15 cellular contexts compared by ENCODE assay signal in the genomic region with DNA sequence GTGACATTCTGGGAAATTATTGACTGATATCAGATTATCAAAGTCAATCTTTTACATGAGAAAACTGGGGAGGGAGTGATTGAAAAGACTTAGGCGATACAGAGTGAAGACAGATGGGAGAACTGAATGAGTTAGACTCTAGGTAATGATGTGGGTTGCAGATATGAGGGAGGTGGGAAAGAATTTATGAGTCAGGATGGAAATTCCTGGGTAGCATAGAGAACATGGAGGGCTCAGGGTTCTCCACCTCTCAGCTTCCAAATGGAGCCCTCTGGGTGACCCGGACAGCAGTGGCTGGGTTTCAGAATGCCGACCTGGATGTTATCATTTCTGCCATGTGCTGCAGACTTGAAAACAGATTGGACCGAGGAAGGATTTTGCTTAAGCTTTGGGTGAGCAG.
A peak's percentile ranks its signal among the peaks of the same experiment; 100 is the strongest.
DNase-seq lines count a peak whose midpoint lies in the region; ATAC-seq, FAIRE-seq and TF ChIP-seq lines count a peak whose summit lies in the region.
"Had no signal": no experiment of that assay in that cellular context is flagged by ENCODE, and none has a peak within 500 bp of the region (broad histone marks: within the 10 kb centered on the region; RNA-seq: fewer than 3 reads in every experiment).

No MANE protein-coding gene starts in this region.

- FAIRE-seq in endothelial cell of umbilical vein (lab: Jason Lieb, UNC), result no peak

- H3K4me2 ChIP-seq in endothelial cell of umbilical vein (ENCODE audit: insufficient read depth, low read length) (no peak overlapping the region), osteoblast (ENCODE audit: insufficient read depth, low read length) (no peak overlapping the region)

- TF ChIP-seq POLR2A in endothelial cell of umbilical vein (IDR thresholded peaks at IDR 0.05; ENCODE audit: low read depth, low read length), result no peak

- H3K27ac ChIP-seq in RWPE2 (ENCODE audit: poor library complexity, severe bottlenecking) (no peak overlapping the region), endothelial cell of umbilical vein (ENCODE audit: insufficient read depth, low read depth, low read length) (no peak overlapping the region), osteoblast (ENCODE audit: low read depth, low read length) (no peak overlapping the region)
- H3K27ac ChIP-seq: ascending aorta, gastrocnemius medialis, spleen, VCaP had no signal

- no peaks in the 10 kb centered on the region for H3K36me3 ChIP-seq in RWPE2 (ENCODE audit: low read depth)
- no peaks in the 10 kb centered on the region for H3K36me3 ChIP-seq in endothelial cell of umbilical vein (ENCODE audit: control insufficient read depth in 2 of 2, extremely low read depth in 1 of 2, insufficient read depth in 2 of 2, low read length in 2 of 2)
- H3K36me3 ChIP-seq in osteoblast (ENCODE audit: insufficient read depth, low read length), result no peaks in the 10 kb centered on the region
- H3K36me3 ChIP-seq: ascending aorta, gastrocnemius medialis, spleen had no signal

- no peaks in the 10 kb centered on the region for H3K9me3 Mint-ChIP-seq in activated T-cell treated with anti-CD3 and anti-CD28 coated beads, Interleukin-2, amount 50 U/mL, for 72 hours

- intact Hi-C loops in endothelial cell of umbilical vein (cut with micrococcal nuclease), result no loop called here

- H4K20me1 ChIP-seq in endothelial cell of umbilical vein (replicated peaks; ENCODE audit: control insufficient read depth, extremely low read depth, insufficient read depth, low read length), result no peaks in the 10 kb centered on the region
- no peaks in the 10 kb centered on the region for H4K20me1 ChIP-seq in osteoblast (ENCODE audit: insufficient read depth, low read length)

- dilution Hi-C loops in endothelial cell of umbilical vein (cut with MboI; ENCODE audit: extremely low pct_ligation_motif_present, low sequenced_read_pairs), result no loop called here

- no peak for TF ChIP-seq CTCF in RWPE2 (IDR thresholded peaks at IDR 0.05; ENCODE audit: poor library complexity, severe bottlenecking)
- TF ChIP-seq CTCF in endothelial cell of umbilical vein (IDR thresholded peaks at IDR 0.05; ENCODE audit: extremely low read depth in 1 of 2, insufficient read depth in 1 of 2, low read depth in 1 of 2, low read length in 2 of 2), result no peak
- no peak for TF ChIP-seq CTCF in osteoblast (IDR thresholded peaks at IDR 0.05; ENCODE audit: extremely low read depth, low read depth, low read length)

- H3K9me3 ChIP-seq in RWPE2 (ENCODE audit: severe bottlenecking) (no peaks in the 10 kb centered on the region), endothelial cell of umbilical vein (replicated peaks; ENCODE audit: control insufficient read depth, insufficient read depth, low read length) (no peaks in the 10 kb centered on the region), osteoblast (ENCODE audit: low read depth, low read length) (no peaks in the 10 kb centered on the region)
- H3K9me3 ChIP-seq: ascending aorta, gastrocnemius medialis, spleen had no signal

- H2AFZ ChIP-seq in endothelial cell of umbilical vein (ENCODE audit: low read depth, low read length) (no peak overlapping the region), osteoblast (ENCODE audit: low read length) (no peak overlapping the region)

- no peaks in the 10 kb centered on the region for H3K9me1 ChIP-seq in endothelial cell of umbilical vein (replicated peaks; ENCODE audit: control insufficient read depth, extremely low read depth, insufficient read depth, low read length)

- H3K4me3 ChIP-seq in RWPE2 (ENCODE audit: severe bottlenecking), result no peak overlapping the region
- H3K4me3 ChIP-seq in endothelial cell of umbilical vein (replicated peaks in 1 of 3; ENCODE audit: insufficient read depth in 1 of 3, low read depth in 1 of 3, low read length in 3 of 3), result no peak overlapping the region
- H3K4me3 ChIP-seq in osteoblast (ENCODE audit: insufficient read depth, low read length), result no peak overlapping the region
- H3K4me3 ChIP-seq: ascending aorta, gastrocnemius medialis, spleen had no signal

- ATAC-seq in RWPE2 (ENCODE audit: low read depth) (peak; percentile 62; the same call in 1 of the 3 replicates), GM18873 (IDR thresholded peaks at IDR 0.05; ENCODE audit: low FRiP score, unreplicated experiment) (no peak)
- no peak for ATAC-seq in activated T-cell treated with anti-CD3 and anti-CD28 coated beads, Interleukin-2, amount 50 U/mL, for 72 hours (replicated peaks in 1 of 2)
- ATAC-seq: gastrocnemius medialis; stimulated activated naive CD8-positive, alpha-beta T cell treated with anti-CD3 and anti-CD28 coated beads, Interleukin-15, Interleukin-2, amounts not matched to agents 100 U/mL and 50 U/mL, for 24 hours had no signal

- CTCF ChIA-PET in endothelial cell of umbilical vein (lab: Charles Lee), result interaction anchor here (1.2 kb wide), 1 partner anchor 15 kb away, joined by 3 read pairs; no protein-coding TSS in a partner anchor

- POLR2A ChIA-PET in endothelial cell of umbilical vein (lab: Charles Lee), result no interaction called here

- H3K4me1 ChIP-seq in RWPE2 (ENCODE audit: insufficient read depth, poor library complexity, severe bottlenecking) (peaks cover 9% of the 10 kb centered on the region), endothelial cell of umbilical vein (ENCODE audit: control insufficient read depth, extremely low read depth, insufficient read depth, low read length) (peaks cover 5% of the 10 kb centered on the region), osteoblast (ENCODE audit: insufficient read depth, low read length) (peaks cover 23% of the 10 kb centered on the region)
- H3K4me1 ChIP-seq: gastrocnemius medialis, spleen had no signal

- no peak overlapping the region for H3K27ac Mint-ChIP-seq in activated T-cell treated with anti-CD3 and anti-CD28 coated beads, Interleukin-2, amount 50 U/mL, for 72 hours

- no TSS peak for BruUV-seq in endothelial cell of umbilical vein (replicated peaks; lab: Mats Ljungman, UMichigan)

- H3K79me2 ChIP-seq in endothelial cell of umbilical vein (ENCODE audit: control insufficient read depth, insufficient read depth, low read length) (no peaks in the 10 kb centered on the region), osteoblast (ENCODE audit: insufficient read depth, low read length) (no peaks in the 10 kb centered on the region)

- no peak overlapping the region for H3K9ac ChIP-seq in endothelial cell of umbilical vein (replicated peaks; ENCODE audit: extremely low read depth, insufficient read depth, low read length)

- no peaks in the 10 kb centered on the region for H3K36me3 Mint-ChIP-seq in activated T-cell treated with anti-CD3 and anti-CD28 coated beads, Interleukin-2, amount 50 U/mL, for 72 hours (ENCODE audit: insufficient read depth in 2 of 2)

- H3K27me3 ChIP-seq in RWPE2 (ENCODE audit: insufficient read depth, poor library complexity, severe bottlenecking) (no peaks in the 10 kb centered on the region), endothelial cell of umbilical vein (ENCODE audit: control insufficient read depth in 2 of 2, insufficient read depth in 2 of 2, low read length in 2 of 2) (peaks cover 22 to 52% of the 10 kb centered on the region in 2 experiments), osteoblast (ENCODE audit: insufficient read depth, low read length) (peaks cover 25% of the 10 kb centered on the region)
- H3K27me3 ChIP-seq: ascending aorta had no signal

- DNase-seq in GM03348 (ENCODE audit: low spot score), result peak; percentile 19
- DNase-seq in RWPE2 (ENCODE audit: low spot score), result no peak
- DNase-seq in endothelial cell of umbilical vein (ENCODE audit: low read depth, low spot score), result peak; percentile 41
- peak; percentile 72 for DNase-seq in osteoblast (ENCODE audit: insufficient read length, low spot score, missing footprints)
- no peak for DNase-seq in activated T-cell treated with anti-CD3 and anti-CD28 coated beads, Interleukin-2, amount 50 U/mL, for 72 hours
- no peak for DNase-seq in NCI-H1105 treated with DMSO at 0.1 percent for 48 hours (lab: John Stamatoyannopoulos, UW)
- DNase-seq in retina, result no peak
- DNase-seq: gastrocnemius medialis; NCI-H1417; NCI-H2227 treated with DMSO at 0.1 percent for 48 hours; spleen; stimulated activated naive CD8-positive, alpha-beta T cell treated with anti-CD3 and anti-CD28 coated beads, Interleukin-15, Interleukin-2, amounts not matched to agents 100 U/mL and 50 U/mL, for 24 hours had no signal

- peaks cover 45% of the 10 kb centered on the region for H3K27me3 Mint-ChIP-seq in activated T-cell treated with anti-CD3 and anti-CD28 coated beads, Interleukin-2, amount 50 U/mL, for 72 hours (ENCODE audit: low read depth)

- H3K4me3 Mint-ChIP-seq in activated T-cell treated with anti-CD3 and anti-CD28 coated beads, Interleukin-2, amount 50 U/mL, for 72 hours, result no peak overlapping the region

- H3K4me1 Mint-ChIP-seq in activated T-cell treated with anti-CD3 and anti-CD28 coated beads, Interleukin-2, amount 50 U/mL, for 72 hours (ENCODE audit: low read depth), result no peaks in the 10 kb centered on the region

TF ChIP-seq in endothelial cell of umbilical vein, 7 proteins besides CTCF, POLR2A, EP300 and RAD21:
- TF ChIP-seq EZH2 (IDR thresholded peaks at IDR 0.05; ENCODE audit: borderline replicate concordance, low read depth, low read length, severe bottlenecking) (no peak), FOS (IDR thresholded peaks at IDR 0.05; ENCODE audit: borderline replicate concordance, insufficient read depth, low read length) (no peak), JUN (IDR thresholded peaks at IDR 0.05; ENCODE audit: borderline replicate concordance, insufficient read depth, insufficient read length, low read depth) (no peak), POLR2AphosphoS5 (IDR thresholded peaks at IDR 0.05; ENCODE audit: insufficient read depth, low read depth, low read length) (no peak), MYC (IDR thresholded peaks at IDR 0.05; ENCODE audit: low read depth, low read length) (no peak), GATA2 (IDR thresholded peaks at IDR 0.05; ENCODE audit: insufficient read depth, insufficient read length, low read depth, low read length) (no peak), MAX (IDR thresholded peaks at IDR 0.05; ENCODE audit: insufficient read depth, insufficient read length) (no peak)

Comparison
In these comparisons a context has a peak if more than half of its experiments do, and no peak if none do; other contexts are left out.
1. DNase-seq: peak in GM03348 (single experiment), endothelial cell of umbilical vein (single experiment) and osteoblast (single experiment); none in RWPE2 (single experiment), activated T-cell treated with anti-CD3 and anti-CD28 coated beads, Interleukin-2, amount 50 U/mL, for 72 hours (0 of 2), NCI-H1105 treated with DMSO at 0.1 percent for 48 hours (single experiment) and retina (single experiment).